In the genomic region with DNA sequence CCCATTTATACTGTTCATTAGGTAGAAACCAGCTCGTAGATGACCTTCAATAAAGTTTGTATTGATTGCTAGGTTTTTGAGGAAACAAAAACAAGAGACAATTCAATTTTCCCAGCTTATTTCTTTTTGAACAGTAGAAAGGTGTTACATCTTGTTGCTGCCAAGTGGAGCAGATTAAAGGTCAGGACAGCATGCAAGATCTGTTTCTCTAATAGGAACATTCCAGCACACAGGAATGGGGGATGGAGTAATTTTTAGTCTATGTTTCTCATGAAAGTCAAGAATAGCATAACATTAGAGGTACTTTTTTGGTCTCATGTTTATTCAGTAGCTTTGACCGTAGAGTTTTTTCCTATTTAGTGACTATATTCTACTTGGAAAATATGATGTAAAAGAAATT, we compare ENCODE assay signal across 24 cellular contexts.
DNase-seq lines count a peak whose midpoint lies in the region; ATAC-seq, FAIRE-seq and TF ChIP-seq lines count a peak whose summit lies in the region.
"Had no signal": no experiment of that assay in that cellular context is flagged by ENCODE, and none has a peak within 500 bp of the region (broad histone marks: within the 10 kb centered on the region; RNA-seq: fewer than 3 reads in every experiment).

No MANE protein-coding gene starts in this region.

- TF ChIP-seq POLR2A in right lobe of liver (IDR thresholded peaks at IDR 0.05) (no peak), HepG2 (IDR thresholded peaks at IDR 0.05; ENCODE audit: insufficient read depth in 1 of 2, low read depth in 2 of 2, low read length in 2 of 2) (no peak)

- BruUV-seq in HepG2 (replicated peaks; lab: Mats Ljungman, UMichigan), result no TSS peak

- no peaks in the 10 kb centered on the region for H3K9me3 ChIP-seq in right cardiac atrium (ENCODE audit: control insufficient read depth, low read length)
- no peaks in the 10 kb centered on the region for H3K9me3 ChIP-seq in right lobe of liver
- no peaks in the 10 kb centered on the region for H3K9me3 ChIP-seq in HepG2 (ENCODE audit: low read length)
- H3K9me3 ChIP-seq: BE2C; BLaER1 treated with 17β-estradiol and CSF1 and Interleukin-3, amounts not matched to agents 10 nM and 100 nM; HAP-1 had no signal

- in situ Hi-C loops in HepG2 (cut with HindIII; ENCODE audit: extremely low pct_ligation_motif_present, low pct_unique_long_range_greater_than_20kb), result no loop called here

- TF ChIP-seq EP300 in HepG2 (IDR thresholded peaks at IDR 0.05; ENCODE audit: low read depth in 2 of 2, low read length in 2 of 2) (no peak), HepG2 (CRISPR knock-in tag; IDR thresholded peaks at IDR 0.05; ENCODE audit: borderline replicate concordance) (no peak)

- no peak overlapping the region for H3K9ac ChIP-seq in HepG2 (ENCODE audit: insufficient read depth, low read depth, low read length)
- H3K9ac ChIP-seq: BLaER1 treated with 17β-estradiol and CSF1 and Interleukin-3, amounts not matched to agents 10 nM and 100 nM had no signal

- no peak for TF ChIP-seq RAD21 in HepG2 (CRISPR knock-in tag; IDR thresholded peaks at IDR 0.05)

- H3K36me3 ChIP-seq in right lobe of liver (no peaks in the 10 kb centered on the region), HepG2 (replicated peaks in 1 of 2; ENCODE audit: control insufficient read depth in 1 of 2, insufficient read depth in 2 of 2, low read length in 2 of 2) (no peaks in the 10 kb centered on the region)
- H3K36me3 ChIP-seq: BE2C; BLaER1 treated with 17β-estradiol and CSF1 and Interleukin-3, amounts not matched to agents 10 nM and 100 nM; HAP-1 had no signal

- no peak overlapping the region for H2AFZ ChIP-seq in HepG2 (ENCODE audit: low read length)

- H4K20me1 ChIP-seq in HepG2 (ENCODE audit: insufficient read depth, low read length), result no peaks in the 10 kb centered on the region
- H4K20me1 ChIP-seq: BLaER1 treated with 17β-estradiol and CSF1 and Interleukin-3, amounts not matched to agents 10 nM and 100 nM had no signal

- H3K27me3 ChIP-seq in right cardiac atrium (ENCODE audit: control insufficient read depth, insufficient read depth) (no peaks in the 10 kb centered on the region), right lobe of liver (no peaks in the 10 kb centered on the region), HepG2 (ENCODE audit: control insufficient read depth in 1 of 2, insufficient read depth in 2 of 2, low read length in 2 of 2) (no peaks in the 10 kb centered on the region)
- H3K27me3 ChIP-seq: BE2C; BLaER1 treated with 17β-estradiol and CSF1 and Interleukin-3, amounts not matched to agents 10 nM and 100 nM had no signal

- no peak overlapping the region for H3K4me2 ChIP-seq in HepG2 (ENCODE audit: low read depth, low read length)
- H3K4me2 ChIP-seq: BLaER1 treated with 17β-estradiol and CSF1 and Interleukin-3, amounts not matched to agents 10 nM and 100 nM had no signal

- ATAC-seq in Right ventricle myocardium superior (ENCODE audit: poor library complexity) (peak; percentile 62), right cardiac atrium (no peak), right lobe of liver (peak in 3 of 4 donors; percentile 44 to 68 (median 67)), HepG2 (no peak), left lobe of liver (peak; percentile 70)

- H3K4me3 ChIP-seq in right cardiac atrium (ENCODE audit: low read length), result no peak overlapping the region
- H3K4me3 ChIP-seq in right lobe of liver, result no peak overlapping the region
- no peak overlapping the region for H3K4me3 ChIP-seq in HepG2 (replicated peaks in 1 of 3; ENCODE audit: insufficient read depth in 1 of 3, low read depth in 2 of 3, low read length in 3 of 3)
- H3K4me3 ChIP-seq: BLaER1 treated with 17β-estradiol and CSF1 and Interleukin-3, amounts not matched to agents 10 nM and 100 nM; HAP-1 had no signal

- POLR2A ChIA-PET in HepG2 (lab: Yijun Ruan, JAX), result no interaction called here

- no peak for TF ChIP-seq CTCF in right lobe of liver (IDR thresholded peaks at IDR 0.05)
- TF ChIP-seq CTCF in HepG2 (CRISPR knock-in tag; IDR thresholded peaks at IDR 0.05), result no peak

- DNase-seq in Right ventricle myocardium superior, result no peak
- DNase-seq in right cardiac atrium, result no peak
- no peak for DNase-seq in right lobe of liver
- no peak for DNase-seq in HepG2 (ENCODE audit: low spot score)
- no peak for DNase-seq in left lobe of liver (ENCODE audit: low spot score)
- no peak for DNase-seq in stimulated activated CD4-positive, alpha-beta T cell treated with anti-CD3 and anti-CD28 coated beads, Interleukin-2, amount 100 ng/mL, for 24 hours
- DNase-seq: ACHN; AML-193; BE2C; CD4-positive, alpha-beta T cell; CD8-positive, alpha-beta memory T cell; DMS 273 treated with DMSO at 0.1 percent for 48 hours; DMS79; EL; GF-D8; GOT3; HFFc6 had no signal

- H3K27ac ChIP-seq in right cardiac atrium (ENCODE audit: low read length) (no peak overlapping the region), right lobe of liver (no peak overlapping the region), HepG2 (ENCODE audit: extremely low read length, insufficient read depth, low read length) (no peak overlapping the region)
- H3K27ac ChIP-seq: 22Rv1; BLaER1 treated with 17β-estradiol and CSF1 and Interleukin-3, amounts not matched to agents 10 nM and 100 nM had no signal

- CTCF ChIA-PET in HepG2 (lab: Yijun Ruan, JAX; ENCODE audit: low intra/inter-chr PET ratio, low total read pairs), result no interaction called here

- WGBS in right cardiac atrium, result 71% methylated on average over 2 of the region's 2 CpGs
- WGBS in right lobe of liver (ENCODE audit: insufficient coverage, low coverage, low lambda C conversion rate, missing lambda C conversion rate), result 40% methylated on average over 2 of the region's 2 CpGs
- WGBS in HepG2 (ENCODE audit: low lambda C conversion rate), result 0% methylated on average over 2 of the region's 2 CpGs

- H3K4me1 ChIP-seq in right cardiac atrium (ENCODE audit: control insufficient read depth, insufficient read depth, low read length), result no peaks in the 10 kb centered on the region
- H3K4me1 ChIP-seq in right lobe of liver, result no peaks in the 10 kb centered on the region
- no peaks in the 10 kb centered on the region for H3K4me1 ChIP-seq in HepG2 (ENCODE audit: insufficient read depth, low read length)
- H3K4me1 ChIP-seq: BE2C; BLaER1 treated with 17β-estradiol and CSF1 and Interleukin-3, amounts not matched to agents 10 nM and 100 nM; HAP-1 had no signal

- H3K79me2 ChIP-seq in HepG2 (ENCODE audit: insufficient read depth, low read length), result no peaks in the 10 kb centered on the region

- no peak for FAIRE-seq in HepG2 (lab: Jason Lieb, UNC)
- FAIRE-seq: A204.1, D721Med, GM12891, H54 had no signal

- intact Hi-C loops in Right ventricle myocardium superior (cut with DNase I), result no loop called here
- intact Hi-C loops in right cardiac atrium (cut with DNase I), result no loop called here
- intact Hi-C loops in right lobe of liver (cut with DNase I), result no loop called here
- intact Hi-C loops in HepG2 (cut with micrococcal nuclease; ENCODE audit: unreplicated experiment), result no loop called here

TF ChIP-seq in HepG2, 621 proteins besides CTCF, POLR2A, EP300 and RAD21:
- no peak for TF ChIP-seq ZNF737 (CRISPR knock-in tag; IDR thresholded peaks at IDR 0.05; ENCODE audit: borderline replicate concordance)

Comparison
In these comparisons a context has a peak if more than half of its experiments do, and no peak if none do; other contexts are left out.
1. ATAC-seq: peak in Right ventricle myocardium superior (single experiment), right lobe of liver (3 of 4) and left lobe of liver (single experiment); none in right cardiac atrium (0 of 2) and HepG2 (single experiment).